In genomic region chr16:57299719-57300386, GRCh38 we compare ENCODE assay signal across 9 cellular contexts. TPM values are rescaled to one million over a fixed set of nuclear protein-coding genes. Genes with fewer than 3 reads are reported as not detected.
DNase-seq lines count a peak whose midpoint lies in the region; ATAC-seq and TF ChIP-seq lines count a peak whose summit lies in the region.
"Had no signal": no experiment of that assay in that cellular context is flagged by ENCODE, and none has a peak within 500 bp of the region (broad histone marks: within the 10 kb centered on the region; RNA-seq: fewer than 3 reads in every experiment).

No MANE protein-coding gene starts in this region.

- no peaks in the 10 kb centered on the region for H3K9me3 Mint-ChIP-seq in activated CD4-positive, alpha-beta memory T cell treated with anti-CD3 and anti-CD28 coated beads, Interleukin-2, amount 10 ng/mL, durations not matched to agents 7 days and 5 days
- H3K9me3 Mint-ChIP-seq: T-helper 1 cell treated with Interleukin-12 subunit alpha and Interleukin-12 subunit beta and Interleukin-4 antibody, amounts not matched to agents 30 μg/mL and 1 μg/mL, for 36 hours had no signal

- H3K4me1 ChIP-seq in ectodermal cell (ENCODE audit: control insufficient read depth, insufficient read depth, low read length) = peaks cover 6% of the 10 kb centered on the region
- H3K4me1 ChIP-seq in lower lobe of right lung = peaks cover 34% of the 10 kb centered on the region

- peak; percentile 32 for TF ChIP-seq CTCF in lower lobe of right lung (IDR thresholded peaks at IDR 0.05)

- H3K36me3 ChIP-seq in ectodermal cell (ENCODE audit: control insufficient read depth, insufficient read depth, low read length) = no peaks in the 10 kb centered on the region
- H3K36me3 ChIP-seq in lower lobe of right lung = no peaks in the 10 kb centered on the region

- no peak overlapping the region for H3K4me3 Mint-ChIP-seq in activated CD4-positive, alpha-beta memory T cell treated with anti-CD3 and anti-CD28 coated beads, Interleukin-2, amount 10 ng/mL, durations not matched to agents 7 days and 5 days
- H3K4me3 Mint-ChIP-seq: T-helper 1 cell treated with Interleukin-12 subunit alpha and Interleukin-12 subunit beta and Interleukin-4 antibody, amounts not matched to agents 30 μg/mL and 1 μg/mL, for 36 hours had no signal

- CTCF ChIA-PET in activated CD4-positive, alpha-beta memory T cell treated with anti-CD3 and anti-CD28 coated beads, Interleukin-2, amount 10 ng/mL, durations not matched to agents 7 days and 5 days (lab: Charles Lee) = interaction anchor here (0.6 to 9.8 kb wide), 29 partner anchors 11 to 347 kb away, joined by 3 to 160 read pairs (median 4); partner anchors contain the start of genes ARL2BP, CCDC102A, CIAPIN1 and COQ9

- H3K27me3 ChIP-seq in ectodermal cell (ENCODE audit: control insufficient read depth, insufficient read depth, low read length, poor library complexity, severe bottlenecking) (peaks cover 7% of the 10 kb centered on the region), lower lobe of right lung (ENCODE audit: low read depth) (no peaks in the 10 kb centered on the region)

- peaks cover 26% of the 10 kb centered on the region for H3K4me1 Mint-ChIP-seq in activated CD4-positive, alpha-beta memory T cell treated with anti-CD3 and anti-CD28 coated beads, Interleukin-2, amount 10 ng/mL, durations not matched to agents 7 days and 5 days

- H3K27ac ChIP-seq in ectodermal cell (ENCODE audit: insufficient read depth, low read depth, low read length, poor library complexity, severe bottlenecking) (peak overlapping the region; percentile 82), lower lobe of right lung (peak overlapping the region; percentile 85)

- H3K27ac Mint-ChIP-seq in activated CD4-positive, alpha-beta memory T cell treated with anti-CD3 and anti-CD28 coated beads, Interleukin-2, amount 10 ng/mL, durations not matched to agents 7 days and 5 days = no peak overlapping the region
- H3K27ac Mint-ChIP-seq: T-helper 1 cell treated with Interleukin-12 subunit alpha and Interleukin-12 subunit beta and Interleukin-4 antibody, amounts not matched to agents 30 μg/mL and 1 μg/mL, for 36 hours had no signal

- DNase-seq in Ammon's horn (ENCODE audit: low spot score) = peak; percentile 92
- peak; percentile 95 for DNase-seq in NCI-H82 (lab: John Stamatoyannopoulos, UW)
- DNase-seq in activated CD4-positive, alpha-beta memory T cell treated with anti-CD3 and anti-CD28 coated beads, Interleukin-2, amount 10 ng/mL, durations not matched to agents 7 days and 5 days = peak; percentile 89
- peak; percentile 89 for DNase-seq in lower lobe of right lung
- DNase-seq in stimulated activated CD4-positive, alpha-beta T cell treated with anti-CD3 and anti-CD28 coated beads, TNF-alpha, amount 100 ng/mL, for 1 hour (ENCODE audit: low read depth in 3 of 3, low spot score in 1 of 3) = peak; percentile 55 to 76 (median 59)

- H3K4me3 ChIP-seq in ectodermal cell (ENCODE audit: insufficient read depth, low read depth, low read length) (peak overlapping the region; percentile 69), lower lobe of right lung (peak overlapping the region; percentile 56)

- H3K27me3 Mint-ChIP-seq in activated CD4-positive, alpha-beta memory T cell treated with anti-CD3 and anti-CD28 coated beads, Interleukin-2, amount 10 ng/mL, durations not matched to agents 7 days and 5 days = no peaks in the 10 kb centered on the region

- ATAC-seq in GM19324 (IDR thresholded peaks at IDR 0.05; ENCODE audit: low FRiP score, unreplicated experiment) (peak; percentile 44), HG03457 (IDR thresholded peaks at IDR 0.05; ENCODE audit: unreplicated experiment) (peak; percentile 45), lower lobe of right lung (peak; percentile 86)

- POLR2A ChIA-PET in activated CD4-positive, alpha-beta memory T cell treated with anti-CD3 and anti-CD28 coated beads, Interleukin-2, amount 10 ng/mL, durations not matched to agents 7 days and 5 days (lab: Charles Lee) = interaction anchor here (0.6 to 2.1 kb wide), 18 partner anchors 11 to 367 kb away, joined by 3 to 10 read pairs (median 4); partner anchors contain the start of genes ARL2BP, HERPUD1, POLR2C and RSPRY1

- intact Hi-C loops in lower lobe of right lung (cut with DNase I) = loop anchor here (5.0 kb wide), 1 partner anchor 117 kb away; no protein-coding TSS in a partner anchor

- no peaks in the 10 kb centered on the region for H3K36me3 Mint-ChIP-seq in activated CD4-positive, alpha-beta memory T cell treated with anti-CD3 and anti-CD28 coated beads, Interleukin-2, amount 10 ng/mL, durations not matched to agents 7 days and 5 days (ENCODE audit: low read depth)

- H3K9me3 ChIP-seq in ectodermal cell (ENCODE audit: control insufficient read depth, low read length) = no peaks in the 10 kb centered on the region
- no peaks in the 10 kb centered on the region for H3K9me3 ChIP-seq in lower lobe of right lung

- WGBS in ectodermal cell, 2 experiments = 0 to 1% methylated on average over 31 to 33 of the region's 35 CpGs

RNA-seq across cellular contexts. Expression of gene PLLP, which starts 15.4 kb away (rescaled TPM):
- total RNA-seq in activated CD4-positive, alpha-beta memory T cell treated with anti-CD3 and anti-CD28 coated beads, Interleukin-2, amount 10 ng/mL, durations not matched to agents 7 days and 5 days = under 1 TPM in 1 of 2 experiments, not detected in 1; 0.18 TPM
- 0.57 TPM for polyA plus RNA-seq in ectodermal cell (2013, experiment 1 of 4)
- 0.96 TPM for polyA plus RNA-seq in ectodermal cell (2013, experiment 2 of 4)
- polyA plus RNA-seq in ectodermal cell (2013, experiment 3 of 4) = 1.3 TPM
- 1.7 TPM for polyA plus RNA-seq in ectodermal cell (2013, experiment 4 of 4)
- total RNA-seq in lower lobe of right lung = 77.5 TPM

RNA-seq across cellular contexts. Expression of gene ARL2BP, which starts 54.8 kb away (rescaled TPM):
- total RNA-seq in activated CD4-positive, alpha-beta memory T cell treated with anti-CD3 and anti-CD28 coated beads, Interleukin-2, amount 10 ng/mL, durations not matched to agents 7 days and 5 days = 10 to 100 TPM; 32.8 to 32.9 TPM
- 35.2 TPM for polyA plus RNA-seq in ectodermal cell (2013, experiment 1 of 4)
- polyA plus RNA-seq in ectodermal cell (2013, experiment 2 of 4) = 30.9 TPM
- polyA plus RNA-seq in ectodermal cell (2013, experiment 3 of 4) = 31.1 TPM
- polyA plus RNA-seq in ectodermal cell (2013, experiment 4 of 4) = 39.2 TPM
- total RNA-seq in lower lobe of right lung = 58.1 TPM

RNA-seq across cellular contexts. Expression of gene CCL22, which starts 58.7 kb away (rescaled TPM):
- under 1 TPM in 1 of 2 experiments, not detected in 1; 0.10 TPM for total RNA-seq in activated CD4-positive, alpha-beta memory T cell treated with anti-CD3 and anti-CD28 coated beads, Interleukin-2, amount 10 ng/mL, durations not matched to agents 7 days and 5 days
- polyA plus RNA-seq in ectodermal cell (2013, experiment 1 of 4) = not detected
- not detected for polyA plus RNA-seq in ectodermal cell (2013, experiment 2 of 4)
- not detected for polyA plus RNA-seq in ectodermal cell (2013, experiment 3 of 4)
- polyA plus RNA-seq in ectodermal cell (2013, experiment 4 of 4) = not detected
- total RNA-seq in lower lobe of right lung = 2.0 TPM

Comparison
In these comparisons a context has a peak if more than half of its experiments do, and no peak if none do; other contexts are left out.
1. Peak in every context shown above with its lines: DNase-seq, ATAC-seq, H3K4me3 ChIP-seq and H3K27ac ChIP-seq.
2. RNA of gene PLLP, which starts 15.4 kb away (total RNA-seq): 77.5 TPM in lower lobe of right lung (single experiment); 0.18 TPM in activated CD4-positive, alpha-beta memory T cell treated with anti-CD3 and anti-CD28 coated beads, Interleukin-2, amount 10 ng/mL, durations not matched to agents 7 days and 5 days; every median in the first group is over 10 times any median in the second.